8 cellular contexts compared by ENCODE assay signal in genomic region chr12:104064842-104065441, GRCh38. TPM values are rescaled to one million over a fixed set of nuclear protein-coding genes. Genes with fewer than 3 reads are reported as not detected.
DNase-seq lines count a peak whose midpoint lies in the region; ATAC-seq and TF ChIP-seq lines count a peak whose summit lies in the region.

No MANE protein-coding gene starts in this region.

- TF ChIP-seq CTCF in right atrium auricular region (IDR thresholded peaks at IDR 0.05): no peak
- no peak for TF ChIP-seq CTCF in gastrocnemius medialis (IDR thresholded peaks at IDR 0.05 in 4 of 5, conservative IDR thresholded peaks at IDR 0.05 in 1 of 5)

- ATAC-seq in HG03280 (IDR thresholded peaks at IDR 0.05; ENCODE audit: unreplicated experiment): peak; percentile 3
- ATAC-seq in gastrocnemius medialis: peak; percentile 22 to 39

- peak in 1 of 2 donors; percentile 83 for TF ChIP-seq POLR2A in gastrocnemius medialis (IDR thresholded peaks at IDR 0.05)

- peak overlapping the region; percentile 91 for H3K4me3 Mint-ChIP-seq in activated naive CD8-positive, alpha-beta T cell

- H3K27me3 Mint-ChIP-seq in activated naive CD8-positive, alpha-beta T cell: peaks cover 1% of the 10 kb centered on the region

- peak; percentile 27 for DNase-seq in activated T-cell treated with anti-CD3 and anti-CD28 coated beads, Interleukin-2, amount 50 U/mL, for 1 hour
- DNase-seq in activated T-cell treated with anti-CD3 and anti-CD28 coated beads for 4 hours (no peak), right atrium auricular region (ENCODE audit: low spot score) (no peak), gastrocnemius medialis (peak in 1 of 2 donors; percentile 19), DMS79 treated with DMSO at 0.1 percent for 48 hours (lab: John Stamatoyannopoulos, UW) (no peak)
- no peak for DNase-seq in activated effector memory CD4-positive, alpha-beta T cell treated with Interleukin-2 at 50 U/mL for 16 hours

- peak overlapping the region; percentile 81 for H3K27ac Mint-ChIP-seq in activated naive CD8-positive, alpha-beta T cell

- H3K27ac ChIP-seq in right atrium auricular region (peak overlapping the region; percentile 90 to 92), gastrocnemius medialis (peak overlapping the region; percentile 91 to 97 (median 96))

- peaks cover 3% of the 10 kb centered on the region for H3K36me3 Mint-ChIP-seq in activated naive CD8-positive, alpha-beta T cell

- intact Hi-C loops in gastrocnemius medialis (cut with DNase I; ENCODE audit: low total_unique reads): loop anchor here (1.0 to 5.0 kb wide), 6 partner anchors 44 to 265 kb away; partner anchors contain the start of genes NFYB and TDG

- in situ Hi-C loops in gastrocnemius medialis (cut with MboI; ENCODE audit: low sequenced_read_pairs in 4 of 4): loop anchor here in 1 of 4 donors (10.0 kb wide), 1 partner anchor 100 kb away; the partner anchor contains the start of gene TDG

- no peaks in the 10 kb centered on the region for H3K27me3 ChIP-seq in right atrium auricular region
- no peaks in the 10 kb centered on the region for H3K27me3 ChIP-seq in gastrocnemius medialis

- H3K9me3 Mint-ChIP-seq in activated naive CD8-positive, alpha-beta T cell (ENCODE audit: low read depth): no peaks in the 10 kb centered on the region

- peak overlapping the region; percentile 89 to 93 for H3K4me3 ChIP-seq in right atrium auricular region
- H3K4me3 ChIP-seq in gastrocnemius medialis: peak overlapping the region; percentile 73 to 98 (median 80)

- H3K36me3 ChIP-seq in right atrium auricular region: peaks cover 18% of the 10 kb centered on the region
- H3K36me3 ChIP-seq in gastrocnemius medialis: peaks cover 0 to 30% of the 10 kb centered on the region in 2 donors

- H3K4me1 ChIP-seq in right atrium auricular region (peaks cover 0 to 19% of the 10 kb centered on the region in 2 donors), gastrocnemius medialis (peaks cover 17 to 20% of the 10 kb centered on the region in 2 donors)

- H3K4me1 Mint-ChIP-seq in activated naive CD8-positive, alpha-beta T cell (ENCODE audit: low read depth): peaks cover 22% of the 10 kb centered on the region

- H3K9me3 ChIP-seq in right atrium auricular region (no peaks in the 10 kb centered on the region), gastrocnemius medialis (no peaks in the 10 kb centered on the region)

RNA-seq across cellular contexts. Expression of gene HCFC2, which starts 0.6 kb away (rescaled TPM):
- 1 to 10 TPM; 6.4 to 8.1 TPM for total RNA-seq in right atrium auricular region
- 10 to 100 TPM; 19.4 to 27.7 (median 21.8) TPM for total RNA-seq in gastrocnemius medialis

RNA-seq across cellular contexts. Expression of gene GLT8D2, which starts 15.0 kb away (rescaled TPM):
- total RNA-seq in right atrium auricular region: 1 to 10 TPM; 5.6 to 9.9 TPM
- 1 to 10 TPM in 2 of 4 donors, under 1 TPM in 2; 0.41 to 4.0 (median 1.1) TPM for total RNA-seq in gastrocnemius medialis
